3 cellular contexts compared by ENCODE assay signal in genomic region chr3:15974647-15975046, GRCh38.
TF ChIP-seq lines count a peak whose summit lies in the region.

No MANE protein-coding gene starts in this region.

TF ChIP-seq in SK-N-SH, 30 proteins besides CTCF, POLR2A, EP300 and RAD21 (continued from another document):
- no peak for TF ChIP-seq CHD2 (IDR thresholded peaks at IDR 0.05; ENCODE audit: low read length, partially characterized antibody)
TF ChIP-seq in SK-N-SH: peak in this region for 0.

TF ChIP-seq in SK-N-SH treated with all-trans-retinoic acid at 6 μM for 48 hours, 23 proteins besides CTCF, POLR2A, EP300 and RAD21 (continued from another document):
- no peak for TF ChIP-seq PATZ1 (CRISPR knock-in tag; IDR thresholded peaks at IDR 0.05; ENCODE audit: borderline replicate concordance)
- no peak for TF ChIP-seq SNAI2 (CRISPR knock-in tag; IDR thresholded peaks at IDR 0.05)
- no peak for TF ChIP-seq ZNF70 (CRISPR knock-in tag; IDR thresholded peaks at IDR 0.05)
- no peak for TF ChIP-seq TSHZ2 (CRISPR knock-in tag; IDR thresholded peaks at IDR 0.05)
- TF ChIP-seq RARB (CRISPR knock-in tag; IDR thresholded peaks at IDR 0.05), result no peak
- no peak for TF ChIP-seq OSR1 (CRISPR knock-in tag; IDR thresholded peaks at IDR 0.05)
- no peak for TF ChIP-seq CSDC2 (CRISPR knock-in tag; IDR thresholded peaks at IDR 0.05)
- TF ChIP-seq ARNTL (CRISPR knock-in tag; IDR thresholded peaks at IDR 0.05; ENCODE audit: borderline replicate concordance, low read depth), result no peak
- TF ChIP-seq CREB5 (CRISPR knock-in tag; IDR thresholded peaks at IDR 0.05; ENCODE audit: low read depth), result no peak
- no peak for TF ChIP-seq GLIS3 (CRISPR knock-in tag; IDR thresholded peaks at IDR 0.05)

TF ChIP-seq in GM12878, 131 proteins besides CTCF, POLR2A, EP300 and RAD21:
- TF ChIP-seq E2F8 (IDR thresholded peaks at IDR 0.05; ENCODE audit: low read depth, partially characterized antibody) (no peak), RCOR1 (conservative IDR thresholded peaks at IDR 0.05; ENCODE audit: low read depth, low read length) (no peak), BACH1 (IDR thresholded peaks at IDR 0.05; ENCODE audit: borderline replicate concordance) (no peak), NBN (IDR thresholded peaks at IDR 0.05) (no peak), ZBTB40 (IDR thresholded peaks at IDR 0.05; ENCODE audit: borderline replicate concordance) (no peak), ZNF207 (IDR thresholded peaks at IDR 0.05; ENCODE audit: borderline replicate concordance) (no peak), CBX5 (IDR thresholded peaks at IDR 0.05; ENCODE audit: low read depth) (no peak), MLLT1 (IDR thresholded peaks at IDR 0.05) (no peak), ELK1 (IDR thresholded peaks at IDR 0.05; ENCODE audit: low read depth, low read length) (no peak), HCFC1 (IDR thresholded peaks at IDR 0.05; ENCODE audit: low read length) (no peak), CREB1 (IDR thresholded peaks at IDR 0.05; ENCODE audit: low read depth) (no peak), KLF5 (IDR thresholded peaks at IDR 0.05; ENCODE audit: partially characterized antibody) (no peak), RUNX3 (IDR thresholded peaks at IDR 0.05; ENCODE audit: low read length) (no peak), POU2F2 (IDR thresholded peaks at IDR 0.05; ENCODE audit: borderline replicate concordance, low read depth, low read length) (no peak), E2F4 (IDR thresholded peaks at IDR 0.05; ENCODE audit: low read depth, low read length) (no peak)
TF ChIP-seq in GM12878: peak in this region for 0.
